In the genomic region with DNA sequence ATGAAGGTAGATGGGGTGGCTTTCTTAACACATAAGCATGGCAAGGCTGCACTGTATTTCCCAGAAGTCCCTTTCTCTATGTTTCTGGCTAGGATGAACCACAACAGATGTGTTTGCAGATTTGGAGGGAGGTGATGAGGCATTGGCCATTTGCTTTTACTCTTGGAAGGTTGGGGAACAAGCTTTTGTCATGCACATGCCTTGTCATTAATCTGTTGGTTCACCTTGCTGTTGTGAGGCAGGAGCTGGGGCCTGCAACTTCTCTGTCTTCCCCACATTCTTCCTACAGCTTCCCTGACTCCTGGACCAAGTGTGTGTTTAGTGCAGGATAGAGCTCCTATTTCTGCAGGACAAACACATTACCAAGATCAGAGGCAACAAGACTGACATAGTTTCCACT, we compare ENCODE assay signal across 24 cellular contexts.
"Had no signal": no experiment of that assay in that cellular context is flagged by ENCODE, and none has a peak within 500 bp of the region (broad histone marks: within the 10 kb centered on the region; RNA-seq: fewer than 3 reads in every experiment).

No MANE protein-coding gene starts in this region.

- H2AFZ ChIP-seq: hepatocyte had no signal

- H3K79me2 ChIP-seq: hepatocyte had no signal

- H3K27me3 Mint-ChIP-seq: naive B cell had no signal

- H3K4me3 Mint-ChIP-seq: mesothelial cell of epicardium, naive B cell had no signal

- ATAC-seq: foreskin keratinocyte, gastroesophageal sphincter, heart left ventricle, left cardiac atrium, left lung, left ventricle myocardium superior, lower lobe of right lung, mucosa of descending colon had no signal

- H3K4me3 ChIP-seq: coronary artery, dorsolateral prefrontal cortex, esophagus muscularis mucosa, gastroesophageal sphincter, heart left ventricle, hepatocyte, left lung, lower lobe of right lung, mucosa of descending colon had no signal

- H3K4me1 Mint-ChIP-seq: mesothelial cell of epicardium, naive B cell had no signal

- H3K27ac ChIP-seq: coronary artery, dorsolateral prefrontal cortex, esophagus muscularis mucosa, foreskin keratinocyte, gastroesophageal sphincter, heart left ventricle, hepatocyte, left lung, lower lobe of right lung had no signal

- H3K9me3 Mint-ChIP-seq: mesothelial cell of epicardium had no signal

- H3K36me3 Mint-ChIP-seq: mesothelial cell of epicardium, naive B cell had no signal

- H3K9me3 ChIP-seq: esophagus muscularis mucosa, gastroesophageal sphincter, heart left ventricle, lower lobe of right lung, mucosa of descending colon had no signal

- H3K4me1 ChIP-seq: esophagus muscularis mucosa, foreskin keratinocyte, gastroesophageal sphincter, heart left ventricle, left lung, lower lobe of right lung had no signal

- H3K27me3 ChIP-seq: dorsolateral prefrontal cortex, esophagus muscularis mucosa, foreskin keratinocyte, gastroesophageal sphincter, heart left ventricle, hepatocyte, left lung had no signal

- H3K27ac Mint-ChIP-seq: mesothelial cell of epicardium, naive B cell had no signal

- FAIRE-seq: colon, endothelial cell of umbilical vein, frontal cortex, islet of Langerhans, keratinocyte had no signal

- H3K36me3 ChIP-seq: esophagus muscularis mucosa, gastroesophageal sphincter, heart left ventricle, left lung, lower lobe of right lung had no signal

- DNase-seq: dermis blood vessel endothelial cell; dorsolateral prefrontal cortex; effector CD4-positive, alpha-beta T cell; effector memory CD4-positive, alpha-beta T cell; foreskin keratinocyte; heart left ventricle; hypothalamus; left cardiac atrium; left lung; left ventricle myocardium superior; lower lobe of right lung; mesenchymal stem cell; mucosa of descending colon; naive B cell had no signal

- H3K4me2 ChIP-seq: hepatocyte had no signal
